In the genomic region with DNA sequence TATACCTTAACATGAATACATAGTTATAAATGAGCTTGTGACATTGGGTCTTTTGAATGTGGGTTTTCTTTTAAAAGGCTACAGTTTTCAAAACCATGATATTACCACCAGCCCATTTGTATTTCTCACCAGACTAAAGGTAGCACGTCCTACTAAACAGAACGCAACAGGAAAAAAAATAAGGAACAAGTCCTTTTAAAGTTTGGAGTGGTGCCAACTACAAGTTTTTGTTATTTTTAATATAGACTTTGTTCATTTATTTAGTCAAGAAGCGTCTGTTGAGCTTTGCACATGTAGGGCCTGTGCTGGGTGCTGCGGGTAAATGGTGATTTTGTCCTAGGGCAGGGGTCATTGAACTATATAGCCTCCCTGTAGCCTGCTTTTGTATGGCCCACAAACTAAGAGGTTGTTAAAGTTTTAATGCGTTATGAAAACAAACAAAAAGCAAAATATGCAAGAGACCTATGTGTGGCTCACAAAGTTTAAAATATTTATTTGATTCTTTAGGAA, we compare ENCODE assay signal across 21 cellular contexts.
"Had no signal": no experiment of that assay in that cellular context is flagged by ENCODE, and none has a peak within 500 bp of the region (broad histone marks: within the 10 kb centered on the region; RNA-seq: fewer than 3 reads in every experiment).

No MANE protein-coding gene starts in this region.

- DNase-seq: activated CD4-positive, alpha-beta T cell treated with anti-CD3 and anti-CD28 coated beads for 48 hours; activated CD4-positive, alpha-beta T cell treated with anti-CD3 and anti-CD28 coated beads, Interleukin-2, amount 50 U/mL, for 4 hours; activated CD4-positive, CD25-positive, alpha-beta regulatory T cell treated with anti-CD3 and anti-CD28 coated beads, Interleukin-2, amount 50 U/mL, for 72 hours; activated CD8-positive, alpha-beta memory T cell treated with anti-CD3 and anti-CD28 coated beads, Interleukin-2, amount 50 U/mL, for 48 hours; activated CD8-positive, alpha-beta T cell treated with anti-CD3 and anti-CD28 coated beads, Interleukin-2, amount 10 ng/mL, durations not matched to agents 7 days and 5 days; activated naive CD4-positive, alpha-beta T cell treated with anti-CD3 and anti-CD28 coated beads, Interleukin-2, amount 50 U/mL, for 16 hours; activated naive CD8-positive, alpha-beta T cell treated with anti-CD3 and anti-CD28 coated beads, Interleukin-2, amount 10 ng/mL, durations not matched to agents 7 days and 5 days; activated T-cell treated with anti-CD3 and anti-CD28 coated beads, Interleukin-2, amount 50 U/mL, for 1 hour; brain microvascular endothelial cell; MM.1S; NCI-H1048; NCI-H146; NCI-H187 treated with DMSO at 0.1 percent for 48 hours; NCI-H2081 treated with DMSO at 0.1 percent for 48 hours; NCI-H524; SIG-M5; T-helper 17 cell; T-helper 9 cell had no signal

- H3K4me3 ChIP-seq: cardiac muscle cell had no signal

- H3K9me3 Mint-ChIP-seq: activated naive CD8-positive, alpha-beta T cell treated with anti-CD3 and anti-CD28 coated beads, Interleukin-2, amount 10 ng/mL, durations not matched to agents 7 days and 5 days; IgD-negative memory B cell; WTC11 had no signal

- H3K27ac Mint-ChIP-seq: activated CD8-positive, alpha-beta T cell treated with anti-CD3 and anti-CD28 coated beads, Interleukin-2, amount 10 ng/mL, durations not matched to agents 7 days and 5 days; activated naive CD8-positive, alpha-beta T cell treated with anti-CD3 and anti-CD28 coated beads, Interleukin-2, amount 10 ng/mL, durations not matched to agents 7 days and 5 days; IgD-negative memory B cell; T-helper 17 cell; WTC11 had no signal

- H3K4me3 Mint-ChIP-seq: activated CD8-positive, alpha-beta T cell treated with anti-CD3 and anti-CD28 coated beads, Interleukin-2, amount 10 ng/mL, durations not matched to agents 7 days and 5 days; activated naive CD8-positive, alpha-beta T cell treated with anti-CD3 and anti-CD28 coated beads, Interleukin-2, amount 10 ng/mL, durations not matched to agents 7 days and 5 days; IgD-negative memory B cell; T-helper 17 cell; WTC11 had no signal

- ATAC-seq: activated CD8-positive, alpha-beta T cell treated with anti-CD3 and anti-CD28 coated beads, Interleukin-2, amount 10 ng/mL, durations not matched to agents 7 days and 5 days; T-helper 17 cell; WTC11 had no signal

- H3K27me3 Mint-ChIP-seq: activated naive CD8-positive, alpha-beta T cell treated with anti-CD3 and anti-CD28 coated beads, Interleukin-2, amount 10 ng/mL, durations not matched to agents 7 days and 5 days; IgD-negative memory B cell; T-helper 17 cell had no signal

- H3K27ac ChIP-seq: brain microvascular endothelial cell, cardiac muscle cell had no signal

- H3K4me1 Mint-ChIP-seq: IgD-negative memory B cell had no signal

- H3K36me3 ChIP-seq: cardiac muscle cell had no signal

- H3K27me3 ChIP-seq: brain microvascular endothelial cell, cardiac muscle cell had no signal
